ENCODE assay signal across 1 cellular context in genomic region chr20:46350986-46351267, GRCh38.
TF ChIP-seq lines count a peak whose summit lies in the region.

No MANE protein-coding gene starts in this region.

TF ChIP-seq in GM23338, 12 proteins besides CTCF, POLR2A, EP300 and RAD21 (continued from another document):
- TF ChIP-seq, protein P1, sequence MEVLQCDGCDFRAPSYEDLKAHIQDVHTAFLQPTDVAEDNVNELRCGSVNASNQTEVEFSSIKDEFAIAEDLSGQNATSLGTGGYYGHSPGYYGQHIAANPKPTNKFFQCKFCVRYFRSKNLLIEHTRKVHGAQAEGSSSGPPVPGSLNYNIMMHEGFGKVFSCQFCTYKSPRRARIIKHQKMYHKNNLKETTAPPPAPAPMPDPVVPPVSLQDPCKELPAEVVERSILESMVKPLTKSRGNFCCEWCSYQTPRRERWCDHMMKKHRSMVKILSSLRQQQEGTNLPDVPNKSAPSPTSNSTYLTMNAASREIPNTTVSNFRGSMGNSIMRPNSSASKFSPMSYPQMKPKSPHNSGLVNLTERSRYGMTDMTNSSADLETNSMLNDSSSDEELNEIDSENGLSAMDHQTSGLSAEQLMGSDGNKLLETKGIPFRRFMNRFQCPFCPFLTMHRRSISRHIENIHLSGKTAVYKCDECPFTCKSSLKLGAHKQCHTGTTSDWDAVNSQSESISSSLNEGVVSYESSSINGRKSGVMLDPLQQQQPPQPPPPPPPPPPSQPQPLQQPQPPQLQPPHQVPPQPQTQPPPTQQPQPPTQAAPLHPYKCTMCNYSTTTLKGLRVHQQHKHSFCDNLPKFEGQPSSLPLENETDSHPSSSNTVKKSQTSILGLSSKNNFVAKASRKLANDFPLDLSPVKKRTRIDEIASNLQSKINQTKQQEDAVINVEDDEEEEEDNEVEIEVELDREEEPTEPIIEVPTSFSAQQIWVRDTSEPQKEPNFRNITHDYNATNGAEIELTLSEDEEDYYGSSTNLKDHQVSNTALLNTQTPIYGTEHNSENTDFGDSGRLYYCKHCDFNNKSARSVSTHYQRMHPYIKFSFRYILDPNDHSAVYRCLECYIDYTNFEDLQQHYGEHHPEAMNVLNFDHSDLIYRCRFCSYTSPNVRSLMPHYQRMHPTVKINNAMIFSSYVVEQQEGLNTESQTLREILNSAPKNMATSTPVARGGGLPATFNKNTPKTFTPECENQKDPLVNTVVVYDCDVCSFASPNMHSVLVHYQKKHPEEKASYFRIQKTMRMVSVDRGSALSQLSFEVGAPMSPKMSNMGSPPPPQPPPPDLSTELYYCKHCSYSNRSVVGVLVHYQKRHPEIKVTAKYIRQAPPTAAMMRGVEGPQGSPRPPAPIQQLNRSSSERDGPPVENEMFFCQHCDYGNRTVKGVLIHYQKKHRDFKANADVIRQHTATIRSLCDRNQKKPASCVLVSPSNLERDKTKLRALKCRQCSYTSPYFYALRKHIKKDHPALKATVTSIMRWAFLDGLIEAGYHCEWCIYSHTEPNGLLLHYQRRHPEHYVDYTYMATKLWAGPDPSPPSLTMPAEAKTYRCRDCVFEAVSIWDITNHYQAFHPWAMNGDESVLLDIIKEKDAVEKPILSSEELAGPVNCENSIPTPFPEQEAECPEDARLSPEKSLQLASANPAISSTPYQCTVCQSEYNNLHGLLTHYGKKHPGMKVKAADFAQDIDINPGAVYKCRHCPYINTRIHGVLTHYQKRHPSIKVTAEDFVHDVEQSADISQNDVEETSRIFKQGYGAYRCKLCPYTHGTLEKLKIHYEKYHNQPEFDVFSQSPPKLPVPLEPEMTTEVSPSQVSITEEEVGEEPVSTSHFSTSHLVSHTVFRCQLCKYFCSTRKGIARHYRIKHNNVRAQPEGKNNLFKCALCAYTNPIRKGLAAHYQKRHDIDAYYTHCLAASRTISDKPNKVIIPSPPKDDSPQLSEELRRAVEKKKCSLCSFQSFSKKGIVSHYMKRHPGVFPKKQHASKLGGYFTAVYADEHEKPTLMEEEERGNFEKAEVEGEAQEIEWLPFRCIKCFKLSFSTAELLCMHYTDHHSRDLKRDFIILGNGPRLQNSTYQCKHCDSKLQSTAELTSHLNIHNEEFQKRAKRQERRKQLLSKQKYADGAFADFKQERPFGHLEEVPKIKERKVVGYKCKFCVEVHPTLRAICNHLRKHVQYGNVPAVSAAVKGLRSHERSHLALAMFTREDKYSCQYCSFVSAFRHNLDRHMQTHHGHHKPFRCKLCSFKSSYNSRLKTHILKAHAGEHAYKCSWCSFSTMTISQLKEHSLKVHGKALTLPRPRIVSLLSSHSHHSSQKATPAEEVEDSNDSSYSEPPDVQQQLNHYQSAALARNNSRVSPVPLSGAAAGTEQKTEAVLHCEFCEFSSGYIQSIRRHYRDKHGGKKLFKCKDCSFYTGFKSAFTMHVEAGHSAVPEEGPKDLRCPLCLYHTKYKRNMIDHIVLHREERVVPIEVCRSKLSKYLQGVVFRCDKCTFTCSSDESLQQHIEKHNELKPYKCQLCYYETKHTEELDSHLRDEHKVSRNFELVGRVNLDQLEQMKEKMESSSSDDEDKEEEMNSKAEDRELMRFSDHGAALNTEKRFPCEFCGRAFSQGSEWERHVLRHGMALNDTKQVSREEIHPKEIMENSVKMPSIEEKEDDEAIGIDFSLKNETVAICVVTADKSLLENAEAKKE (CRISPR knock-in tag; IDR thresholded peaks at IDR 0.05): no peak
- TF ChIP-seq POLR2AphosphoS5 (IDR thresholded peaks at IDR 0.05; ENCODE audit: low read depth) (no peak), EZH2phosphoT487 (IDR thresholded peaks at IDR 0.05; ENCODE audit: unreplicated experiment) (no peak)
- TF ChIP-seq, protein P2, sequence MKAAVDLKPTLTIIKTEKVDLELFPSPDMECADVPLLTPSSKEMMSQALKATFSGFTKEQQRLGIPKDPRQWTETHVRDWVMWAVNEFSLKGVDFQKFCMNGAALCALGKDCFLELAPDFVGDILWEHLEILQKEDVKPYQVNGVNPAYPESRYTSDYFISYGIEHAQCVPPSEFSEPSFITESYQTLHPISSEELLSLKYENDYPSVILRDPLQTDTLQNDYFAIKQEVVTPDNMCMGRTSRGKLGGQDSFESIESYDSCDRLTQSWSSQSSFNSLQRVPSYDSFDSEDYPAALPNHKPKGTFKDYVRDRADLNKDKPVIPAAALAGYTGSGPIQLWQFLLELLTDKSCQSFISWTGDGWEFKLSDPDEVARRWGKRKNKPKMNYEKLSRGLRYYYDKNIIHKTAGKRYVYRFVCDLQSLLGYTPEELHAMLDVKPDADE (IDR thresholded peaks at IDR 0.05): no peak
